ENCODE assay signal across 33 cellular contexts in genomic region chr12:9344540-9344939, GRCh38.
DNase-seq lines count a peak whose midpoint lies in the region; ATAC-seq, FAIRE-seq and TF ChIP-seq lines count a peak whose summit lies in the region.
"Had no signal": no experiment of that assay in that cellular context is flagged by ENCODE, and none has a peak within 500 bp of the region (broad histone marks: within the 10 kb centered on the region; RNA-seq: fewer than 3 reads in every experiment).

No MANE protein-coding gene starts in this region.

- no peaks in the 10 kb centered on the region for H3K27me3 Mint-ChIP-seq in activated CD8-positive, alpha-beta T cell treated with anti-CD3 and anti-CD28 coated beads, Interleukin-2, amount 10 ng/mL, durations not matched to agents 7 days and 5 days (ENCODE audit: low read depth)
- H3K27me3 Mint-ChIP-seq: activated CD8-positive, alpha-beta memory T cell treated with anti-CD3 and anti-CD28 coated beads, Interleukin-2, amount 10 ng/mL, durations not matched to agents 7 days and 5 days; activated naive CD8-positive, alpha-beta T cell treated with anti-CD3 and anti-CD28 coated beads, Interleukin-2, amount 50 U/mL, for 24 hours; CD4-positive, CD25-positive, alpha-beta regulatory T cell; stimulated activated memory B cell treated with anti-CD40 and anti-IgM and Interleukin-4, amounts not matched to agents 10 μg/mL and 1 μg/mL and 100 μg/mL, for 72 hours; type B pancreatic cell had no signal

- TF ChIP-seq POLR2A in HepG2 (IDR thresholded peaks at IDR 0.05; ENCODE audit: insufficient read depth in 1 of 2, low read depth in 2 of 2, low read length in 2 of 2) (no peak), right lobe of liver (IDR thresholded peaks at IDR 0.05) (no peak)

- H2AFZ ChIP-seq in HepG2 (ENCODE audit: low read length), result no peak overlapping the region

- H3K79me2 ChIP-seq in HepG2 (ENCODE audit: insufficient read depth, low read length), result no peaks in the 10 kb centered on the region

- CTCF ChIA-PET in HepG2 (lab: Yijun Ruan, JAX; ENCODE audit: low intra/inter-chr PET ratio, low total read pairs), result no interaction called here
- CTCF ChIA-PET in activated CD8-positive, alpha-beta T cell treated with anti-CD3 and anti-CD28 coated beads, Interleukin-2, amount 10 ng/mL, durations not matched to agents 7 days and 5 days (lab: Charles Lee), result interaction anchor here (5.7 kb wide), 1 partner anchor 13 kb away, joined by 31 read pairs; no protein-coding TSS in a partner anchor

- no peak for TF ChIP-seq EP300 in HepG2 (IDR thresholded peaks at IDR 0.05; ENCODE audit: low read depth in 2 of 2, low read length in 2 of 2)
- TF ChIP-seq EP300 in HepG2 (CRISPR knock-in tag; IDR thresholded peaks at IDR 0.05; ENCODE audit: borderline replicate concordance), result no peak

- no peak for TF ChIP-seq RAD21 in HepG2 (CRISPR knock-in tag; IDR thresholded peaks at IDR 0.05)

- no peak overlapping the region for H3K4me2 ChIP-seq in HepG2 (ENCODE audit: low read depth, low read length)

- H3K9ac ChIP-seq in HepG2 (ENCODE audit: insufficient read depth, low read depth, low read length), result no peak overlapping the region

- POLR2A ChIA-PET in HepG2 (lab: Yijun Ruan, JAX), result interaction anchor here (1.2 kb wide), 1 partner anchor 10 kb away, joined by 3 read pairs; no protein-coding TSS in a partner anchor
- POLR2A ChIA-PET in activated CD8-positive, alpha-beta T cell treated with anti-CD3 and anti-CD28 coated beads, Interleukin-2, amount 10 ng/mL, durations not matched to agents 7 days and 5 days (lab: Charles Lee), result no interaction called here

- H3K9me3 Mint-ChIP-seq in activated CD8-positive, alpha-beta T cell treated with anti-CD3 and anti-CD28 coated beads, Interleukin-2, amount 10 ng/mL, durations not matched to agents 7 days and 5 days (ENCODE audit: insufficient read depth), result no peaks in the 10 kb centered on the region
- H3K9me3 Mint-ChIP-seq: activated naive CD8-positive, alpha-beta T cell treated with anti-CD3 and anti-CD28 coated beads, Interleukin-2, amount 50 U/mL, for 24 hours; activated T-cell treated with anti-CD3 and anti-CD28 coated beads, Interleukin-2, amount 50 U/mL, for 4 hours; CD4-positive, CD25-positive, alpha-beta regulatory T cell; mesothelial cell of epicardium; naive B cell; stimulated activated memory B cell treated with anti-CD40 and anti-IgM and Interleukin-4, amounts not matched to agents 10 μg/mL and 1 μg/mL and 100 μg/mL, for 72 hours; type B pancreatic cell had no signal

- H3K4me1 Mint-ChIP-seq in activated CD8-positive, alpha-beta T cell treated with anti-CD3 and anti-CD28 coated beads, Interleukin-2, amount 10 ng/mL, durations not matched to agents 7 days and 5 days (ENCODE audit: low read depth), result peaks cover 50% of the 10 kb centered on the region
- H3K4me1 Mint-ChIP-seq: naive B cell; stimulated activated memory B cell treated with anti-CD40 and anti-IgM and Interleukin-4, amounts not matched to agents 10 μg/mL and 1 μg/mL and 100 μg/mL, for 72 hours had no signal

- in situ Hi-C loops in HepG2 (cut with HindIII; ENCODE audit: extremely low pct_ligation_motif_present, low pct_unique_long_range_greater_than_20kb), result loop anchor here (25.0 kb wide), 1 partner anchor 118 kb away; no protein-coding TSS in a partner anchor

- 81% methylated on average over 2 of the region's 2 CpGs for WGBS in HepG2 (ENCODE audit: low lambda C conversion rate)
- WGBS in right lobe of liver (ENCODE audit: insufficient coverage, low coverage, low lambda C conversion rate, missing lambda C conversion rate), result 58% methylated on average over 2 of the region's 2 CpGs

- DNase-seq in HepG2 (ENCODE audit: low spot score) (no peak), right lobe of liver (no peak), fibroblast of gingiva (ENCODE audit: low read depth) (peak; percentile 24), midbrain (lab: John Stamatoyannopoulos, UW) (peak; percentile 10), AG08395 (ENCODE audit: low spot score) (no peak)
- DNase-seq in activated CD8-positive, alpha-beta T cell treated with anti-CD3 and anti-CD28 coated beads, Interleukin-2, amount 10 ng/mL, durations not matched to agents 7 days and 5 days, result no peak
- DNase-seq: activated CD8-positive, alpha-beta memory T cell treated with anti-CD3 and anti-CD28 coated beads, Interleukin-2, amount 10 ng/mL, durations not matched to agents 7 days and 5 days; activated gamma-delta T cell treated with Interleukin-2 at 50 U/mL for 16 hours; activated naive CD8-positive, alpha-beta T cell treated with anti-CD3 and anti-CD28 coated beads, Interleukin-2, amount 50 U/mL, for 24 hours; activated T-cell treated with anti-CD3 and anti-CD28 coated beads, Interleukin-2, amount 50 U/mL, for 4 hours; AML-193; CD4-positive, CD25-positive, alpha-beta regulatory T cell; DMS79 treated with DMSO at 0.1 percent for 48 hours; GDM1; heart left ventricle; left ventricle myocardium inferior; naive B cell; NCI-H1105; NCI-H187 treated with DMSO at 0.1 percent for 48 hours; NCI-H2171; NCI-H510A treated with DMSO at 0.1 percent for 48 hours; OCI-M1; substantia nigra had no signal

- no peak overlapping the region for H3K4me3 Mint-ChIP-seq in activated CD8-positive, alpha-beta T cell treated with anti-CD3 and anti-CD28 coated beads, Interleukin-2, amount 10 ng/mL, durations not matched to agents 7 days and 5 days
- H3K4me3 Mint-ChIP-seq: activated CD8-positive, alpha-beta memory T cell treated with anti-CD3 and anti-CD28 coated beads, Interleukin-2, amount 10 ng/mL, durations not matched to agents 7 days and 5 days; activated naive CD8-positive, alpha-beta T cell treated with anti-CD3 and anti-CD28 coated beads, Interleukin-2, amount 50 U/mL, for 24 hours; activated T-cell treated with anti-CD3 and anti-CD28 coated beads, Interleukin-2, amount 50 U/mL, for 4 hours; CD4-positive, CD25-positive, alpha-beta regulatory T cell; mesothelial cell of epicardium; naive B cell; stimulated activated memory B cell treated with anti-CD40 and anti-IgM and Interleukin-4, amounts not matched to agents 10 μg/mL and 1 μg/mL and 100 μg/mL, for 72 hours; type B pancreatic cell had no signal

- no peak overlapping the region for H3K4me3 ChIP-seq in HepG2 (replicated peaks in 1 of 3; ENCODE audit: insufficient read depth in 1 of 3, low read depth in 2 of 3, low read length in 3 of 3)
- no peak overlapping the region for H3K4me3 ChIP-seq in right lobe of liver
- H3K4me3 ChIP-seq: heart left ventricle, left ventricle myocardium inferior, prostate gland, SJSA1 had no signal

- ATAC-seq in HepG2 (no peak), right lobe of liver (no peak), GM19035 (IDR thresholded peaks at IDR 0.05; ENCODE audit: unreplicated experiment) (no peak), GM21529 (IDR thresholded peaks at IDR 0.05; ENCODE audit: unreplicated experiment) (no peak)
- no peak for ATAC-seq in activated CD8-positive, alpha-beta T cell treated with anti-CD3 and anti-CD28 coated beads, Interleukin-2, amount 10 ng/mL, durations not matched to agents 7 days and 5 days
- ATAC-seq: activated naive CD8-positive, alpha-beta T cell treated with anti-CD3 and anti-CD28 coated beads, Interleukin-2, amount 50 U/mL, for 24 hours; activated T-cell treated with anti-CD3 and anti-CD28 coated beads, Interleukin-2, amount 50 U/mL, for 4 hours; heart left ventricle; stimulated activated memory B cell treated with anti-CD40 and anti-IgM and Interleukin-4, amounts not matched to agents 10 μg/mL and 1 μg/mL and 100 μg/mL, for 72 hours had no signal

- FAIRE-seq in HepG2 (lab: Jason Lieb, UNC), result no peak
- FAIRE-seq: keratinocyte had no signal

- H4K20me1 ChIP-seq in HepG2 (ENCODE audit: insufficient read depth, low read length), result no peaks in the 10 kb centered on the region

- H3K36me3 Mint-ChIP-seq in activated CD8-positive, alpha-beta T cell treated with anti-CD3 and anti-CD28 coated beads, Interleukin-2, amount 10 ng/mL, durations not matched to agents 7 days and 5 days (ENCODE audit: low read depth), result peaks cover 5% of the 10 kb centered on the region
- H3K36me3 Mint-ChIP-seq: mesothelial cell of epicardium; naive B cell; stimulated activated memory B cell treated with anti-CD40 and anti-IgM and Interleukin-4, amounts not matched to agents 10 μg/mL and 1 μg/mL and 100 μg/mL, for 72 hours had no signal

- H3K36me3 ChIP-seq in HepG2 (replicated peaks in 1 of 2; ENCODE audit: control insufficient read depth in 1 of 2, insufficient read depth in 2 of 2, low read length in 2 of 2) (no peaks in the 10 kb centered on the region; a peak in 1 of 5 replicates), right lobe of liver (no peaks in the 10 kb centered on the region)
- H3K36me3 ChIP-seq: heart left ventricle, left ventricle myocardium inferior, neutrophil, prostate gland, SJSA1 had no signal

- H3K27me3 ChIP-seq in HepG2 (ENCODE audit: control insufficient read depth in 1 of 2, insufficient read depth in 2 of 2, low read length in 2 of 2) (no peaks in the 10 kb centered on the region), right lobe of liver (no peaks in the 10 kb centered on the region)
- H3K27me3 ChIP-seq: heart left ventricle, neutrophil, SJSA1 had no signal

- H3K9me3 ChIP-seq in HepG2 (ENCODE audit: low read length) (no peaks in the 10 kb centered on the region), right lobe of liver (no peaks in the 10 kb centered on the region)
- H3K9me3 ChIP-seq: heart left ventricle, left ventricle myocardium inferior, neutrophil, prostate gland, SJSA1 had no signal

- H3K4me1 ChIP-seq in HepG2 (ENCODE audit: insufficient read depth, low read length) (peaks cover 35% of the 10 kb centered on the region), right lobe of liver (no peaks in the 10 kb centered on the region)
- H3K4me1 ChIP-seq: heart left ventricle, left ventricle myocardium inferior, prostate gland, SJSA1 had no signal

- no peak overlapping the region for H3K27ac Mint-ChIP-seq in activated CD8-positive, alpha-beta T cell treated with anti-CD3 and anti-CD28 coated beads, Interleukin-2, amount 10 ng/mL, durations not matched to agents 7 days and 5 days
- H3K27ac Mint-ChIP-seq: activated naive CD8-positive, alpha-beta T cell treated with anti-CD3 and anti-CD28 coated beads, Interleukin-2, amount 50 U/mL, for 24 hours; CD4-positive, CD25-positive, alpha-beta regulatory T cell; mesothelial cell of epicardium; stimulated activated memory B cell treated with anti-CD40 and anti-IgM and Interleukin-4, amounts not matched to agents 10 μg/mL and 1 μg/mL and 100 μg/mL, for 72 hours; type B pancreatic cell had no signal

- BruUV-seq in HepG2 (replicated peaks; lab: Mats Ljungman, UMichigan), result no TSS peak

- intact Hi-C loops in HepG2 (cut with micrococcal nuclease; ENCODE audit: unreplicated experiment) (no loop called here), right lobe of liver (cut with DNase I) (no loop called here)

- no peak overlapping the region for H3K27ac ChIP-seq in HepG2 (ENCODE audit: extremely low read length, insufficient read depth, low read length)
- no peak overlapping the region for H3K27ac ChIP-seq in right lobe of liver
- H3K27ac ChIP-seq: heart left ventricle, left ventricle myocardium inferior, neutrophil, prostate gland, RWPE1, SJSA1 had no signal

- TF ChIP-seq CTCF in HepG2 (CRISPR knock-in tag; IDR thresholded peaks at IDR 0.05) (no peak), right lobe of liver (IDR thresholded peaks at IDR 0.05) (no peak)

TF ChIP-seq in HepG2, 621 proteins besides CTCF, POLR2A, EP300 and RAD21 (continues in another document):
- TF ChIP-seq ZNF766 (CRISPR knock-in tag; IDR thresholded peaks at IDR 0.05; ENCODE audit: borderline replicate concordance), result no peak
- TF ChIP-seq ZNF781 (CRISPR knock-in tag; IDR thresholded peaks at IDR 0.05; ENCODE audit: borderline replicate concordance, not compliant biosample characterization), result no peak

Comparison
In these comparisons a context has a peak if more than half of its experiments do, and no peak if none do; other contexts are left out.
1. DNase-seq: peak in fibroblast of gingiva (single experiment) and midbrain (single experiment); none in HepG2 (single experiment), right lobe of liver (0 of 3), AG08395 (single experiment) and activated CD8-positive, alpha-beta T cell treated with anti-CD3 and anti-CD28 coated beads, Interleukin-2, amount 10 ng/mL, durations not matched to agents 7 days and 5 days (single experiment).